Comparison of ENCODE assay signal across 31 cellular contexts in the genomic region with DNA sequence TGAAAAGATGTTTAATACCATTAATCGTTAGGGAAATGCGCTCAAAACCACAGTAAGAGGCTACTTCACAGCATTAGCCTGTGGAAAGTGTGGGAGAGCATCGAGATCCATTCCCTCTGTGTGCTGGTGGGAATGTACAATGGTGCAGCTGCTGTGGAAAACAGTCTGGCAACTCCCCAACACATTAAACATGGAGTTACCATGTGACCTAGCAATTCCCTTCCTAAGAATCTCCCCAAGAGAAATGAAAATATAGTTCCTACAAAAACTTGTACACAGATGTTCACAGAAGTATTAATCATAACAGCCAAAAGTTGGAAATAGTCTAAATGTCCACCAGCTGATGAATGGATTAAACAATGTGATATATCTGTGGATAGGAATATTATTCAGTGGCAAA. TPM values are rescaled to one million over a fixed set of nuclear protein-coding genes. Genes with fewer than 3 reads are reported as not detected.
DNase-seq lines count a peak whose midpoint lies in the region; FAIRE-seq and TF ChIP-seq lines count a peak whose summit lies in the region.
"Had no signal": no experiment of that assay in that cellular context is flagged by ENCODE, and none has a peak within 500 bp of the region (broad histone marks: within the 10 kb centered on the region; RNA-seq: fewer than 3 reads in every experiment).

No MANE protein-coding gene starts in this region.

- H3K36me3 ChIP-seq in skeletal muscle tissue (ENCODE audit: control insufficient read depth in 3 of 3, insufficient read depth in 3 of 3, low read length in 3 of 3) (no peaks in the 10 kb centered on the region), Caco-2 (ENCODE audit: control insufficient read depth, insufficient read depth, low read length) (no peaks in the 10 kb centered on the region)
- H3K36me3 ChIP-seq: breast epithelium, esophagus squamous epithelium, HAP-1, vagina, WERI-Rb-1 had no signal

- H3K4me1 ChIP-seq in skeletal muscle tissue (ENCODE audit: control insufficient read depth in 3 of 3, insufficient read depth in 3 of 3, low read length in 3 of 3) = peaks cover 64 to 73% (median 68%) of the 10 kb centered on the region in 3 donors
- H3K4me1 ChIP-seq in Caco-2 = peaks cover 29% of the 10 kb centered on the region
- H3K4me1 ChIP-seq: HAP-1 had no signal

- peak overlapping the region; percentile 19 for H3K27ac ChIP-seq in skeletal muscle tissue (ENCODE audit: low read depth, low read length)
- H3K27ac ChIP-seq: BLaER1 treated with 17β-estradiol and CSF1 and Interleukin-3, amounts not matched to agents 10 nM and 100 nM; esophagus squamous epithelium; RWPE1; testis; vagina; WERI-Rb-1 had no signal

- TF ChIP-seq CTCF in Caco-2 (IDR thresholded peaks at IDR 0.05; ENCODE audit: insufficient read depth in 1 of 2, low read depth in 1 of 2, low read length in 1 of 2, severe bottlenecking in 1 of 2, unreplicated experiment in 1 of 2) = no peak

- no peak for FAIRE-seq in H54 (lab: Jason Lieb, UNC)

- BruUV-seq in Caco-2 (replicated peaks; lab: Mats Ljungman, UMichigan) = no TSS peak

- POLR2A ChIA-PET in Caco-2 (lab: Charles Lee) = interaction anchor here (1.0 kb wide), 1 partner anchor 24 kb away, joined by 3 read pairs; a partner anchor contains a TSS

- peak overlapping the region; percentile 68 for H3K27ac Mint-ChIP-seq in activated naive CD8-positive, alpha-beta T cell
- no peak overlapping the region for H3K27ac Mint-ChIP-seq in activated naive CD8-positive, alpha-beta T cell treated with anti-CD3 and anti-CD28 coated beads for 36 hours
- H3K27ac Mint-ChIP-seq in Caco-2 (ENCODE audit: unreplicated experiment) = no peak overlapping the region
- H3K27ac Mint-ChIP-seq: endodermal cell; memory B cell; stimulated activated naive B cell treated with anti-CD40 and anti-IgM and Interleukin-4, amounts not matched to agents 10 μg/mL and 1 μg/mL and 100 μg/mL, for 72 hours had no signal

- H3K4me1 Mint-ChIP-seq in activated naive CD8-positive, alpha-beta T cell (ENCODE audit: low read depth) = peaks cover 87% of the 10 kb centered on the region
- peaks cover 81% of the 10 kb centered on the region for H3K4me1 Mint-ChIP-seq in activated naive CD8-positive, alpha-beta T cell treated with anti-CD3 and anti-CD28 coated beads for 36 hours
- H3K4me1 Mint-ChIP-seq in Caco-2 (ENCODE audit: low read depth, unreplicated experiment) = peaks cover 21% of the 10 kb centered on the region

- H3K27me3 Mint-ChIP-seq in activated naive CD8-positive, alpha-beta T cell = no peaks in the 10 kb centered on the region
- no peaks in the 10 kb centered on the region for H3K27me3 Mint-ChIP-seq in activated naive CD8-positive, alpha-beta T cell treated with anti-CD3 and anti-CD28 coated beads for 36 hours
- H3K27me3 Mint-ChIP-seq in Caco-2 (ENCODE audit: insufficient read depth, unreplicated experiment) = no peaks in the 10 kb centered on the region
- H3K27me3 Mint-ChIP-seq: memory B cell; stimulated activated naive B cell treated with anti-CD40 and anti-IgM and Interleukin-4, amounts not matched to agents 10 μg/mL and 1 μg/mL and 100 μg/mL, for 72 hours had no signal

- H3K27me3 ChIP-seq in skeletal muscle tissue (ENCODE audit: control insufficient read depth in 3 of 3, insufficient read depth in 3 of 3, low read length in 3 of 3) (no peaks in the 10 kb centered on the region), Caco-2 (replicated peaks; ENCODE audit: control insufficient read depth, insufficient read depth, low read length) (no peaks in the 10 kb centered on the region)
- H3K27me3 ChIP-seq: BLaER1 treated with 17β-estradiol and CSF1 and Interleukin-3, amounts not matched to agents 10 nM and 100 nM; breast epithelium; esophagus squamous epithelium; spleen; testis; vagina had no signal

- DNase-seq in activated naive CD8-positive, alpha-beta T cell treated with anti-CD3 and anti-CD28 coated beads for 36 hours = no peak
- DNase-seq in NCI-H774 (lab: John Stamatoyannopoulos, UW) (peak; percentile 18), fibroblast of peridontal ligament (ENCODE audit: extremely low read depth) (peak; percentile 55), Caco-2 (no peak), H54 (ENCODE audit: insufficient read length, low spot score) (no peak)
- no peak for DNase-seq in stimulated activated CD4-positive, alpha-beta T cell treated with anti-CD3 and anti-CD28 coated beads, Interleukin-1b, Interleukin-23, amount 100 ng/mL, for 48 hours
- DNase-seq: activated CD4-positive, alpha-beta T cell treated with anti-CD3 and anti-CD28 coated beads, Interleukin-2, amount 50 U/mL, for 1 hour; activated CD8-positive, alpha-beta memory T cell treated with anti-CD3 and anti-CD28 coated beads, Interleukin-2, amount 50 U/mL, for 48 hours; amniotic stem cell; cortex of kidney; endodermal cell; esophagus squamous epithelium; Kasumi-1; left cardiac atrium; NCI-H1694; NCI-H2171; NCI-H524; nucleus accumbens; spleen; stimulated activated CD4-positive, alpha-beta T cell treated with anti-CD3 and anti-CD28 coated beads, Interleukin-4, amount 100 ng/mL, for 24 hours; stimulated activated naive B cell treated with anti-CD40 and anti-IgM and Interleukin-4, amounts not matched to agents 10 μg/mL and 1 μg/mL and 100 μg/mL, for 72 hours; testis; WERI-Rb-1 had no signal

- intact Hi-C loops in Caco-2 (cut with micrococcal nuclease; ENCODE audit: unreplicated experiment) = no loop called here

- H3K9ac ChIP-seq in skeletal muscle tissue (ENCODE audit: low read depth in 1 of 3, low read length in 3 of 3) = no peak overlapping the region
- H3K9ac ChIP-seq: BLaER1 treated with 17β-estradiol and CSF1 and Interleukin-3, amounts not matched to agents 10 nM and 100 nM had no signal

- peak overlapping the region; percentile 46 for H3K4me3 Mint-ChIP-seq in activated naive CD8-positive, alpha-beta T cell
- H3K4me3 Mint-ChIP-seq in activated naive CD8-positive, alpha-beta T cell treated with anti-CD3 and anti-CD28 coated beads for 36 hours = no peak overlapping the region
- no peak overlapping the region for H3K4me3 Mint-ChIP-seq in Caco-2 (ENCODE audit: unreplicated experiment)
- H3K4me3 Mint-ChIP-seq: endodermal cell; memory B cell; stimulated activated naive B cell treated with anti-CD40 and anti-IgM and Interleukin-4, amounts not matched to agents 10 μg/mL and 1 μg/mL and 100 μg/mL, for 72 hours had no signal

- H3K9me3 Mint-ChIP-seq in activated naive CD8-positive, alpha-beta T cell (ENCODE audit: low read depth) = no peaks in the 10 kb centered on the region
- peaks cover 6% of the 10 kb centered on the region for H3K9me3 Mint-ChIP-seq in activated naive CD8-positive, alpha-beta T cell treated with anti-CD3 and anti-CD28 coated beads for 36 hours
- H3K9me3 Mint-ChIP-seq in Caco-2 (ENCODE audit: unreplicated experiment) = no peaks in the 10 kb centered on the region
- H3K9me3 Mint-ChIP-seq: memory B cell; stimulated activated naive B cell treated with anti-CD40 and anti-IgM and Interleukin-4, amounts not matched to agents 10 μg/mL and 1 μg/mL and 100 μg/mL, for 72 hours had no signal

- TF ChIP-seq POLR2A in H54 (IDR thresholded peaks at IDR 0.05; ENCODE audit: low read depth, low read length) = no peak

- H3K4me3 ChIP-seq in skeletal muscle tissue (ENCODE audit: low read length in 3 of 3) = peak overlapping the region in 1 of 3 donors; percentile 8
- H3K4me3 ChIP-seq in Caco-2 (ENCODE audit: low read depth, low read length) = no peak overlapping the region
- H3K4me3 ChIP-seq: BLaER1 treated with 17β-estradiol and CSF1 and Interleukin-3, amounts not matched to agents 10 nM and 100 nM; breast epithelium; esophagus squamous epithelium; HAP-1; spleen; testis; vagina had no signal

- H3K36me3 Mint-ChIP-seq in activated naive CD8-positive, alpha-beta T cell = peaks cover 3% of the 10 kb centered on the region
- H3K36me3 Mint-ChIP-seq in activated naive CD8-positive, alpha-beta T cell treated with anti-CD3 and anti-CD28 coated beads for 36 hours = peaks cover 24% of the 10 kb centered on the region
- peaks cover 6% of the 10 kb centered on the region for H3K36me3 Mint-ChIP-seq in Caco-2 (ENCODE audit: insufficient read depth, unreplicated experiment)

- CTCF ChIA-PET in Caco-2 (lab: Charles Lee) = no interaction called here

- no peaks in the 10 kb centered on the region for H3K9me3 ChIP-seq in skeletal muscle tissue (ENCODE audit: control insufficient read depth in 3 of 3, low read length in 3 of 3)
- H3K9me3 ChIP-seq in Caco-2 = no peaks in the 10 kb centered on the region
- H3K9me3 ChIP-seq: BLaER1 treated with 17β-estradiol and CSF1 and Interleukin-3, amounts not matched to agents 10 nM and 100 nM; breast epithelium; esophagus squamous epithelium; HAP-1; spleen; testis; vagina had no signal

RNA-seq across cellular contexts. Expression of a gene that starts 23.8 kb away (rescaled TPM):
- 10 to 100 TPM; 29.0 to 30.1 TPM for total RNA-seq in activated naive CD8-positive, alpha-beta T cell treated with anti-CD3 and anti-CD28 coated beads for 36 hours
- total RNA-seq in skeletal muscle tissue (10.4 TPM), Caco-2 (2022) (51.3 and 54.5 TPM in 2 replicates)

Comparison
In these comparisons a context has a peak if more than half of its experiments do, and no peak if none do; other contexts are left out.
1. DNase-seq: peak in NCI-H774 (single experiment) and fibroblast of peridontal ligament (single experiment); none in activated naive CD8-positive, alpha-beta T cell treated with anti-CD3 and anti-CD28 coated beads for 36 hours (single experiment), stimulated activated CD4-positive, alpha-beta T cell treated with anti-CD3 and anti-CD28 coated beads, Interleukin-1b, Interleukin-23, amount 100 ng/mL, for 48 hours (single experiment), Caco-2 (0 of 2) and H54 (single experiment).